ENCODE assay signal across 14 cellular contexts in the genomic region with DNA sequence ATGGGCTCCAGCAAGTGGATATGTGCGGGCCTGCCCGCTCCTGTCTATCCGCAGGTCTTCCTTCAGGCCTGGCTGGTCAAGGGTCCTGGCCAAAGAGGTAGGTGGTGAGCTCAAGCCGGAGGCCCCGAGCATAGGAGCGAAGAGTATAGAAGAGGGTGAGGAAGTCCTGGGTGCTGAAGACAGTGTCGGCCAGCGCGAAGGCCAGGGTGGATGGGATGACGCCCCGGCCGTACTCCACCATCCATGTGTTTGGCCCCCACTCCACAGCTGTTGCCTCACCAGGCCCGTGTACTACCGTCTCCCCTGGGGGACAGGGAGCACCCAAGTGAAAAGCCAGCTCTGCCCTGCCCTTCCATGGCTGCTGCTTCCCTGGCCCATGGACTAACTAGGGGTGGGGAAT. TPM values are rescaled to one million over a fixed set of nuclear protein-coding genes. Genes with fewer than 3 reads are reported as not detected.
DNase-seq lines count a peak whose midpoint lies in the region; ATAC-seq and TF ChIP-seq lines count a peak whose summit lies in the region.
"Had no signal": no experiment of that assay in that cellular context is flagged by ENCODE, and none has a peak within 500 bp of the region (broad histone marks: within the 10 kb centered on the region; RNA-seq: fewer than 3 reads in every experiment).

No MANE protein-coding gene starts in this region.

- POLR2A ChIA-PET in CD4-positive, alpha-beta memory T cell (lab: Charles Lee; ENCODE audit: partially characterized antibody), result interaction anchor here (2.7 to 22.1 kb wide), 5 partner anchors 10 to 24 kb away, joined by 12 to 484 read pairs (median 106); a partner anchor contains a TSS

- peak overlapping the region; percentile 8 to 81 (median 58) for H3K4me3 Mint-ChIP-seq in CD4-positive, alpha-beta memory T cell

- no peak overlapping the region for H2AFZ ChIP-seq in fibroblast of lung (ENCODE audit: low read length)

- no peak for ATAC-seq in GM21367 (IDR thresholded peaks at IDR 0.05; ENCODE audit: unreplicated experiment)

- H3K4me1 ChIP-seq in CD4-positive, alpha-beta memory T cell (ENCODE audit: insufficient read depth, low read length), result peaks cover 38% of the 10 kb centered on the region
- peaks cover 13% of the 10 kb centered on the region for H3K4me1 ChIP-seq in fibroblast of lung (ENCODE audit: control insufficient read depth, extremely low read depth, insufficient read depth, low read length)

- H3K27me3 ChIP-seq in CD4-positive, alpha-beta memory T cell (ENCODE audit: insufficient read depth, low read length), result no peaks in the 10 kb centered on the region
- peaks cover under 1% of the 10 kb centered on the region for H3K27me3 ChIP-seq in fibroblast of lung (ENCODE audit: control insufficient read depth, insufficient read depth, low read length)

- H3K4me3 ChIP-seq in CD4-positive, alpha-beta memory T cell (ENCODE audit: low read length in 2 of 2), result no peak overlapping the region
- H3K4me3 ChIP-seq in SK-N-MC (peak overlapping the region; percentile 98; the same call in 1 of the 2 replicates), fibroblast of lung (replicated peaks in 1 of 4; ENCODE audit: control extremely low read depth in 1 of 4, insufficient read depth in 1 of 4, low read depth in 3 of 4, low read length in 4 of 4) (no peak overlapping the region)

- H3K27ac Mint-ChIP-seq in CD4-positive, alpha-beta memory T cell, result peak overlapping the region in 4 of 7 donors; percentile 18 to 77 (median 66)

- no peak for DNase-seq in CD4-positive, alpha-beta memory T cell
- DNase-seq in SK-N-MC (ENCODE audit: low read depth, low spot score), result no peak
- no peak for DNase-seq in fibroblast of lung (ENCODE audit: low read depth in 2 of 2)
- DNase-seq in NCI-H446 (lab: John Stamatoyannopoulos, UW), result no peak
- DNase-seq in NCI-H146 treated with DMSO at 0.1 percent for 48 hours (lab: John Stamatoyannopoulos, UW; ENCODE audit: unreplicated experiment), result no peak
- no peak for DNase-seq in NCI-H748 (lab: John Stamatoyannopoulos, UW; ENCODE audit: unreplicated experiment)
- DNase-seq: Kasumi-1; NCI-H226; stimulated activated CD4-positive, alpha-beta T cell treated with anti-CD3 and anti-CD28 coated beads, Interleukin-2, amount 100 ng/mL, for 48 hours had no signal

- H3K36me3 Mint-ChIP-seq in CD4-positive, alpha-beta memory T cell, result peaks cover 6 to 13% of the 10 kb centered on the region in 2 donors

- H3K27me3 Mint-ChIP-seq in CD4-positive, alpha-beta memory T cell, result no peaks in the 10 kb centered on the region

- CTCF ChIA-PET in CD4-positive, alpha-beta memory T cell (lab: Charles Lee; ENCODE audit: partially characterized antibody), result interaction anchor here (0.8 to 10.5 kb wide), 12 partner anchors 11 to 257 kb away, joined by 3 to 235 read pairs (median 20); a partner anchor contains a TSS

- H4K20me1 ChIP-seq in fibroblast of lung (ENCODE audit: control insufficient read depth, extremely low read depth, insufficient read depth, low read length), result no peaks in the 10 kb centered on the region

- H3K79me2 ChIP-seq in fibroblast of lung (ENCODE audit: control insufficient read depth, insufficient read depth, low read length), result peaks cover 19% of the 10 kb centered on the region

- H3K9ac ChIP-seq in SK-N-MC (ENCODE audit: insufficient read length), result peak overlapping the region; percentile 41
- no peak overlapping the region for H3K9ac ChIP-seq in fibroblast of lung (ENCODE audit: insufficient read depth, low read length)

- peak overlapping the region; percentile 13 for H3K4me2 ChIP-seq in fibroblast of lung (ENCODE audit: extremely low read depth, insufficient read depth, low read length)

- H3K4me1 Mint-ChIP-seq in CD4-positive, alpha-beta memory T cell, result peaks cover 22 to 55% (median 34%) of the 10 kb centered on the region in 4 donors

- no peaks in the 10 kb centered on the region for H3K9me3 ChIP-seq in CD4-positive, alpha-beta memory T cell (ENCODE audit: control insufficient read depth in 1 of 2, low read length in 2 of 2)
- H3K9me3 ChIP-seq in SK-N-MC (ENCODE audit: low read depth, low read length), result no peaks in the 10 kb centered on the region
- H3K9me3 ChIP-seq in fibroblast of lung (ENCODE audit: control insufficient read depth, insufficient read depth, low read depth, low read length), result no peaks in the 10 kb centered on the region

- no peak for TF ChIP-seq CTCF in 22Rv1 (IDR thresholded peaks at IDR 0.05)
- no peak for TF ChIP-seq CTCF in fibroblast of lung (conservative IDR thresholded peaks at IDR 0.05 in 1 of 2, IDR thresholded peaks at IDR 0.05 in 1 of 2; ENCODE audit: low read depth in 1 of 2, low read length in 2 of 2)

- H3K36me3 ChIP-seq in CD4-positive, alpha-beta memory T cell (ENCODE audit: insufficient read depth, low read length), result no peaks in the 10 kb centered on the region
- H3K36me3 ChIP-seq in SK-N-MC (ENCODE audit: insufficient read depth, low read length), result peaks cover 13% of the 10 kb centered on the region; the same call in 1 of the 2 replicates
- peaks cover 2% of the 10 kb centered on the region for H3K36me3 ChIP-seq in fibroblast of lung (ENCODE audit: control insufficient read depth, insufficient read depth, low read length)

- intact Hi-C loops in CD4-positive, alpha-beta memory T cell (cut with micrococcal nuclease), result loop anchor here (5.0 kb wide), 2 partner anchors 33 to 258 kb away; a partner anchor contains a TSS

- H3K27ac ChIP-seq in 22Rv1 (peak overlapping the region; percentile 91), SK-N-MC (no peak overlapping the region), fibroblast of lung (ENCODE audit: insufficient read depth, low read length) (no peak overlapping the region)
- H3K27ac ChIP-seq in CD4-positive, alpha-beta memory T cell (ENCODE audit: low read depth, low read length), result no peak overlapping the region

- H3K9me3 Mint-ChIP-seq in CD4-positive, alpha-beta memory T cell, result no peaks in the 10 kb centered on the region

RNA-seq across cellular contexts. Expression of a gene that starts 2.0 kb away (rescaled TPM):
- total RNA-seq in CD4-positive, alpha-beta memory T cell, result 10 to 100 TPM; 56.1 to 59.5 TPM
- polyA plus RNA-seq in CD4-positive, alpha-beta memory T cell, result 100 to 1,000 TPM; 126 to 193 TPM
- total RNA-seq in fibroblast of lung, result 23.4 and 52.5 TPM in 2 replicates
- 61.2 and 87.2 TPM in 2 replicates for polyA plus RNA-seq in fibroblast of lung
- 90.1 and 133 TPM in 2 replicates for polyA plus RNA-seq in fibroblast of lung (2012)
- 114 and 160 TPM in 2 replicates for polyA minus RNA-seq in fibroblast of lung (ENCODE audit: low replicate concordance)

RNA-seq across cellular contexts. Expression of a gene that starts 6.7 kb away (rescaled TPM):
- total RNA-seq in CD4-positive, alpha-beta memory T cell, result not detected
- not detected for polyA plus RNA-seq in CD4-positive, alpha-beta memory T cell
- total RNA-seq in fibroblast of lung, result under 0.01 and 0.17 TPM in 2 replicates
- polyA plus RNA-seq in fibroblast of lung, result not detected in 2 replicates
- polyA plus RNA-seq in fibroblast of lung (2012), result 0.08 and 0.09 TPM in 2 replicates
- not detected in 2 replicates for polyA minus RNA-seq in fibroblast of lung (ENCODE audit: low replicate concordance)
- total RNA-seq: mesenteric fat pad had no signal
- polyA plus RNA-seq: CD14-positive monocyte, esophagus had no signal

RNA-seq across cellular contexts. Expression of a gene that starts 10.9 kb away (rescaled TPM):
- total RNA-seq in CD4-positive, alpha-beta memory T cell, result 100 to 1,000 TPM; 251 to 261 TPM
- polyA plus RNA-seq in CD4-positive, alpha-beta memory T cell, result 10 to 100 TPM; 81.9 to 82.9 TPM
- total RNA-seq in fibroblast of lung, result 27.2 and 29.1 TPM in 2 replicates
- polyA plus RNA-seq in fibroblast of lung, result 13.9 and 20.1 TPM in 2 replicates
- polyA plus RNA-seq in fibroblast of lung (2012), result 16.8 and 22.7 TPM in 2 replicates
- polyA minus RNA-seq in fibroblast of lung (ENCODE audit: low replicate concordance), result 14.0 and 32.5 TPM in 2 replicates

RNA-seq across cellular contexts. Expression of a gene that starts 15.3 kb away (rescaled TPM):
- total RNA-seq in CD4-positive, alpha-beta memory T cell, result 10 to 100 TPM; 57.8 to 62.0 TPM
- polyA plus RNA-seq in CD4-positive, alpha-beta memory T cell, result 100 to 1,000 TPM; 112 to 144 TPM
- 95.8 and 106 TPM in 2 replicates for total RNA-seq in fibroblast of lung
- polyA plus RNA-seq in fibroblast of lung, result 157 and 194 TPM in 2 replicates
- 146 and 192 TPM in 2 replicates for polyA plus RNA-seq in fibroblast of lung (2012)
- polyA minus RNA-seq in fibroblast of lung (ENCODE audit: low replicate concordance), result 127 and 144 TPM in 2 replicates

RNA-seq across cellular contexts. Expression of a gene that starts 16.4 kb away (rescaled TPM):
- 100 to 1,000 TPM; 204 to 209 TPM for total RNA-seq in CD4-positive, alpha-beta memory T cell
- 10 to 100 TPM; 13.6 to 18.4 TPM for polyA plus RNA-seq in CD4-positive, alpha-beta memory T cell
- 6.9 and 8.2 TPM in 2 replicates for total RNA-seq in fibroblast of lung
- polyA plus RNA-seq in fibroblast of lung, result 3.1 and 5.0 TPM in 2 replicates
- 5.8 and 6.1 TPM in 2 replicates for polyA plus RNA-seq in fibroblast of lung (2012)
- polyA minus RNA-seq in fibroblast of lung (ENCODE audit: low replicate concordance), result 3.9 and 8.7 TPM in 2 replicates
